Comparison of ENCODE assay signal across 12 cellular contexts in genomic region chr6:151001387-151002063, GRCh38.
DNase-seq lines count a peak whose midpoint lies in the region; ATAC-seq and TF ChIP-seq lines count a peak whose summit lies in the region.
"Had no signal": no experiment of that assay in that cellular context is flagged by ENCODE, and none has a peak within 500 bp of the region (broad histone marks: within the 10 kb centered on the region; RNA-seq: fewer than 3 reads in every experiment).

No MANE protein-coding gene starts in this region.

- ATAC-seq in GM18907 (IDR thresholded peaks at IDR 0.05; ENCODE audit: unreplicated experiment) (peak; percentile 78), HG03575 (IDR thresholded peaks at IDR 0.05; ENCODE audit: extremely low read depth, insufficient number of reproducible peaks, low FRiP score, unreplicated experiment) (peak; percentile 59), psoas muscle (no peak)

- H3K27ac ChIP-seq in A673 (ENCODE audit: low read depth, low read length, poor library complexity, severe bottlenecking) (peak overlapping the region; percentile 57), psoas muscle (no peak overlapping the region)
- H3K27ac ChIP-seq: neutrophil had no signal

- H3K4me1 ChIP-seq in A673 (ENCODE audit: insufficient read depth, low read length, poor library complexity, severe bottlenecking) = peaks cover 70% of the 10 kb centered on the region
- no peaks in the 10 kb centered on the region for H3K4me1 ChIP-seq in psoas muscle

- H3K36me3 ChIP-seq in A673 (ENCODE audit: insufficient read depth, low read length, poor library complexity, severe bottlenecking) = no peaks in the 10 kb centered on the region
- no peaks in the 10 kb centered on the region for H3K36me3 ChIP-seq in H7 (replicated peaks; ENCODE audit: control insufficient read depth, insufficient read depth, low read length)
- H3K36me3 ChIP-seq in psoas muscle (ENCODE audit: insufficient read depth in 1 of 2, low read depth in 1 of 2) = no peaks in the 10 kb centered on the region
- H3K36me3 ChIP-seq: neutrophil had no signal

- 86 to 92% (median 89%) methylated on average over 5 of the region's 5 CpGs for WGBS in psoas muscle, 3 donors

- no peak for TF ChIP-seq CTCF in A673 (conservative IDR thresholded peaks at IDR 0.05; ENCODE audit: low read depth, low read length)
- TF ChIP-seq CTCF in psoas muscle (IDR thresholded peaks at IDR 0.05) = no peak

- CTCF ChIA-PET in A673 (lab: Charles Lee) = no interaction called here

- POLR2A ChIA-PET in A673 (lab: Charles Lee; ENCODE audit: low non-redundant PET) = no interaction called here

- DNase-seq in A673 (ENCODE audit: low spot score) (no peak), H7 (peak; percentile 35), dermis blood vessel endothelial cell (no peak), HT-29 (ENCODE audit: low spot score) (no peak), RPMI8226 (no peak), psoas muscle (no peak)
- DNase-seq: kidney; stimulated activated CD4-positive, alpha-beta T cell treated with anti-CD3 and anti-CD28 coated beads, Interleukin-1b, Interleukin-23, amount 100 ng/mL, for 48 hours; SW 1271 had no signal

- H3K9me3 ChIP-seq in A673 (ENCODE audit: low read depth, low read length, poor library complexity, severe bottlenecking) = no peaks in the 10 kb centered on the region
- no peaks in the 10 kb centered on the region for H3K9me3 ChIP-seq in psoas muscle
- H3K9me3 ChIP-seq: neutrophil had no signal

- H3K27me3 ChIP-seq in A673 (replicated peaks; ENCODE audit: insufficient read depth, low read depth, low read length, poor library complexity) (no peaks in the 10 kb centered on the region), H7 (ENCODE audit: control insufficient read depth, insufficient read depth, low read length) (no peaks in the 10 kb centered on the region), psoas muscle (ENCODE audit: insufficient read depth in 3 of 3, low read length in 2 of 3) (no peaks in the 10 kb centered on the region)
- H3K27me3 ChIP-seq: neutrophil had no signal

- H3K4me3 ChIP-seq in A673 (ENCODE audit: low read depth, low read length, poor library complexity, severe bottlenecking) = no peak overlapping the region
- no peak overlapping the region for H3K4me3 ChIP-seq in H7 (ENCODE audit: insufficient read depth, low read depth, low read length)
- no peak overlapping the region for H3K4me3 ChIP-seq in psoas muscle

- intact Hi-C loops in A673 (cut with micrococcal nuclease; ENCODE audit: unreplicated experiment) (no loop called here), psoas muscle (cut with DNase I) (no loop called here)

- no TSS peak for BruUV-seq in A673 (replicated peaks; lab: Mats Ljungman, UMichigan)

Comparison
In these comparisons a context has a peak if more than half of its experiments do, and no peak if none do; other contexts are left out.
1. ATAC-seq: peak in GM18907 (single experiment) and HG03575 (single experiment); none in psoas muscle (0 of 4).